Comparison of ENCODE assay signal across 12 cellular contexts in genomic region chr3:37241880-37242279, GRCh38. TPM values are rescaled to one million over a fixed set of nuclear protein-coding genes. Genes with fewer than 3 reads are reported as not detected.
DNase-seq lines count a peak whose midpoint lies in the region; ATAC-seq and TF ChIP-seq lines count a peak whose summit lies in the region.
"Had no signal": no experiment of that assay in that cellular context is flagged by ENCODE, and none has a peak within 500 bp of the region (broad histone marks: within the 10 kb centered on the region; RNA-seq: fewer than 3 reads in every experiment).

No MANE protein-coding gene starts in this region.

- 87 to 93% (median 91%) methylated on average over 5 to 6 of the region's 6 CpGs for WGBS in adrenal gland, 4 donors

- peak overlapping the region; percentile 72 to 99 (median 99) for H3K27ac Mint-ChIP-seq in CD4-positive, CD25-positive, alpha-beta regulatory T cell
- no peak overlapping the region for H3K27ac Mint-ChIP-seq in activated T-helper 1 cell treated with anti-CD3 and anti-CD28 coated beads, Interleukin-12 subunit alpha, Interleukin-12 subunit beta, Interleukin-2, Interleukin-4 antibody, amounts not matched to agents 30 ng/mL and 10 ng/mL and 1 ng/mL, durations not matched to agents 14 hours and 24 hours and 36 hours

- H3K9me3 ChIP-seq in CD4-positive, CD25-positive, alpha-beta regulatory T cell (ENCODE audit: control insufficient read depth in 2 of 2, low read length in 2 of 2) = no peaks in the 10 kb centered on the region
- H3K9me3 ChIP-seq in HCT116 (ENCODE audit: control insufficient read depth in 1 of 2, insufficient read depth in 1 of 2, low read depth in 1 of 2, low read length in 2 of 2) (no peaks in the 10 kb centered on the region), muscle layer of duodenum (ENCODE audit: control insufficient read depth in 1 of 2, low read length in 2 of 2) (no peaks in the 10 kb centered on the region), adrenal gland (replicated peaks in 1 of 3) (no peaks in the 10 kb centered on the region)

- H3K4me3 Mint-ChIP-seq in CD4-positive, CD25-positive, alpha-beta regulatory T cell = peak overlapping the region; percentile 95 to 97 (median 96)
- peak overlapping the region; percentile 95 for H3K4me3 Mint-ChIP-seq in activated T-helper 1 cell treated with anti-CD3 and anti-CD28 coated beads, Interleukin-12 subunit alpha, Interleukin-12 subunit beta, Interleukin-2, Interleukin-4 antibody, amounts not matched to agents 30 ng/mL and 10 ng/mL and 1 ng/mL, durations not matched to agents 14 hours and 24 hours and 36 hours

- no peak for ATAC-seq in CD4-positive, CD25-positive, alpha-beta regulatory T cell (ENCODE audit: low read depth in 2 of 2)
- no peak for ATAC-seq in HCT116
- ATAC-seq in HG02981 (IDR thresholded peaks at IDR 0.05; ENCODE audit: unreplicated experiment) = no peak

- TF ChIP-seq POLR2A in HCT116 (IDR thresholded peaks at IDR 0.05; ENCODE audit: borderline replicate concordance, extremely low read depth, insufficient read depth, insufficient read length) (no peak), adrenal gland (IDR thresholded peaks at IDR 0.05) (no peak)

- peak overlapping the region; percentile 95 for H3K9ac ChIP-seq in HCT116 (ENCODE audit: low read length)

- H3K27me3 ChIP-seq in CD4-positive, CD25-positive, alpha-beta regulatory T cell (ENCODE audit: control insufficient read depth, insufficient read depth, low read length) = peaks cover 2% of the 10 kb centered on the region
- H3K27me3 ChIP-seq in HCT116 (ENCODE audit: insufficient read depth, low read length) = no peaks in the 10 kb centered on the region
- no peaks in the 10 kb centered on the region for H3K27me3 ChIP-seq in muscle layer of duodenum (ENCODE audit: low read depth, low read length)
- no peaks in the 10 kb centered on the region for H3K27me3 ChIP-seq in adrenal gland

- peaks cover 19% of the 10 kb centered on the region for H3K27me3 Mint-ChIP-seq in CD4-positive, CD25-positive, alpha-beta regulatory T cell
- no peaks in the 10 kb centered on the region for H3K27me3 Mint-ChIP-seq in activated T-helper 1 cell treated with anti-CD3 and anti-CD28 coated beads, Interleukin-12 subunit alpha, Interleukin-12 subunit beta, Interleukin-2, Interleukin-4 antibody, amounts not matched to agents 30 ng/mL and 10 ng/mL and 1 ng/mL, durations not matched to agents 14 hours and 24 hours and 36 hours (ENCODE audit: insufficient read depth)

- H3K9me2 ChIP-seq in HCT116 (ENCODE audit: insufficient read depth) = no peaks in the 10 kb centered on the region

- peaks cover 13 to 41% (median 31%) of the 10 kb centered on the region in 4 donors for H3K4me1 Mint-ChIP-seq in CD4-positive, CD25-positive, alpha-beta regulatory T cell
- peaks cover 27% of the 10 kb centered on the region for H3K4me1 Mint-ChIP-seq in activated T-helper 1 cell treated with anti-CD3 and anti-CD28 coated beads, Interleukin-12 subunit alpha, Interleukin-12 subunit beta, Interleukin-2, Interleukin-4 antibody, amounts not matched to agents 30 ng/mL and 10 ng/mL and 1 ng/mL, durations not matched to agents 14 hours and 24 hours and 36 hours (ENCODE audit: low read depth)

- H3K4me3 ChIP-seq in CD4-positive, CD25-positive, alpha-beta regulatory T cell (ENCODE audit: low read depth, low read length) = no peak overlapping the region
- H3K4me3 ChIP-seq in HCT116 (replicated peaks in 1 of 2; ENCODE audit: low read depth in 1 of 2, low read length in 2 of 2) = peak overlapping the region; percentile 87 to 96
- H3K4me3 ChIP-seq in muscle layer of duodenum (ENCODE audit: low read depth in 1 of 2, low read length in 2 of 2) = peak overlapping the region; percentile 69 to 97
- H3K4me3 ChIP-seq in adrenal gland = no peak overlapping the region

- H3K9me3 Mint-ChIP-seq in CD4-positive, CD25-positive, alpha-beta regulatory T cell = no peaks in the 10 kb centered on the region
- H3K9me3 Mint-ChIP-seq in activated T-helper 1 cell treated with anti-CD3 and anti-CD28 coated beads, Interleukin-12 subunit alpha, Interleukin-12 subunit beta, Interleukin-2, Interleukin-4 antibody, amounts not matched to agents 30 ng/mL and 10 ng/mL and 1 ng/mL, durations not matched to agents 14 hours and 24 hours and 36 hours = no peaks in the 10 kb centered on the region

- no peaks in the 10 kb centered on the region for H3K36me3 Mint-ChIP-seq in CD4-positive, CD25-positive, alpha-beta regulatory T cell
- H3K36me3 Mint-ChIP-seq in activated T-helper 1 cell treated with anti-CD3 and anti-CD28 coated beads, Interleukin-12 subunit alpha, Interleukin-12 subunit beta, Interleukin-2, Interleukin-4 antibody, amounts not matched to agents 30 ng/mL and 10 ng/mL and 1 ng/mL, durations not matched to agents 14 hours and 24 hours and 36 hours (ENCODE audit: low read depth) = peaks cover 10% of the 10 kb centered on the region

- H3K36me3 ChIP-seq in CD4-positive, CD25-positive, alpha-beta regulatory T cell (ENCODE audit: control insufficient read depth, insufficient read depth, low read length) = no peaks in the 10 kb centered on the region
- H3K36me3 ChIP-seq in HCT116 (ENCODE audit: control insufficient read depth in 1 of 2, insufficient read depth in 2 of 2, low read length in 2 of 2) (no peaks in the 10 kb centered on the region), muscle layer of duodenum (ENCODE audit: control insufficient read depth in 1 of 2, insufficient read depth in 2 of 2, low read length in 2 of 2) (peaks cover 0 to 15% of the 10 kb centered on the region in 2 donors), adrenal gland (replicated peaks in 1 of 2) (no peaks in the 10 kb centered on the region)

- H3K79me2 ChIP-seq in HCT116 (ENCODE audit: insufficient read depth, low read length) = peaks cover 38% of the 10 kb centered on the region

- no peak for DNase-seq in CD4-positive, CD25-positive, alpha-beta regulatory T cell
- no peak for DNase-seq in HCT116 (ENCODE audit: low read depth, low spot score)
- no peak for DNase-seq in activated T-helper 1 cell treated with anti-CD3 and anti-CD28 coated beads, Interleukin-12 subunit alpha, Interleukin-12 subunit beta, Interleukin-2, Interleukin-4 antibody, amounts not matched to agents 30 ng/mL and 10 ng/mL and 1 ng/mL, durations not matched to agents 14 hours and 24 hours and 36 hours (ENCODE audit: low spot score)
- no peak for DNase-seq in T1000 (lab: John Stamatoyannopoulos, UW)
- no peak for DNase-seq in adrenal gland
- DNase-seq in effector CD4-positive, alpha-beta T cell = no peak
- DNase-seq: activated CD4-positive, alpha-beta T cell treated with anti-CD3 and anti-CD28 coated beads, Interleukin-2, amount 50 U/mL, for 48 hours; hypothalamus; MV-4-11; occipital lobe had no signal

- TF ChIP-seq CTCF in HCT116 (IDR thresholded peaks at IDR 0.05 in 2 of 3, conservative IDR thresholded peaks at IDR 0.05 in 1 of 3; ENCODE audit: borderline replicate concordance in 1 of 3, insufficient read depth in 1 of 3, low read depth in 2 of 3, low read length in 2 of 3) = no peak
- TF ChIP-seq CTCF in adrenal gland (IDR thresholded peaks at IDR 0.05) = no peak

- peaks cover 13% of the 10 kb centered on the region; the same call in 1 of the 2 replicates for H4K20me1 ChIP-seq in HCT116 (ENCODE audit: insufficient read depth)

- intact Hi-C loops in HCT116 (cut with micrococcal nuclease) = no loop called here
- intact Hi-C loops in activated T-helper 1 cell treated with anti-CD3 and anti-CD28 coated beads, Interleukin-12 subunit alpha, Interleukin-12 subunit beta, Interleukin-2, Interleukin-4 antibody, amounts not matched to agents 30 ng/mL and 10 ng/mL and 1 ng/mL, durations not matched to agents 14 hours and 24 hours and 36 hours (cut with micrococcal nuclease) = no loop called here
- intact Hi-C loops in adrenal gland (cut with DNase I) = no loop called here

- H2AFZ ChIP-seq in HCT116 (ENCODE audit: low read depth, low read length, poor library complexity, severe bottlenecking) = no peak overlapping the region

- no peak overlapping the region for H3K27ac ChIP-seq in CD4-positive, CD25-positive, alpha-beta regulatory T cell (ENCODE audit: insufficient read depth, low read length, poor library complexity, severe bottlenecking)
- H3K27ac ChIP-seq in HCT116 (ENCODE audit: low read depth, low read length) = no peak overlapping the region
- H3K27ac ChIP-seq in muscle layer of duodenum (ENCODE audit: low read length) = no peak overlapping the region
- H3K27ac ChIP-seq in adrenal gland = no peak overlapping the region

- RAD21 ChIA-PET in HCT116 (lab: Charles Lee; ENCODE audit: low non-redundant PET in 1 of 2, low total read pairs in 2 of 2, uncharacterized antibody in 2 of 2, unreplicated experiment in 2 of 2) = no interaction called here

- no peak for TF ChIP-seq RAD21 in HCT116 (IDR thresholded peaks at IDR 0.05; ENCODE audit: low read depth)

- peak overlapping the region; percentile 77 for H3K4me2 ChIP-seq in HCT116 (ENCODE audit: low read length)

- H3K4me1 ChIP-seq in CD4-positive, CD25-positive, alpha-beta regulatory T cell (ENCODE audit: control insufficient read depth, insufficient read depth, low read length, poor library complexity, severe bottlenecking) = peaks cover 40% of the 10 kb centered on the region
- peaks cover 10 to 21% of the 10 kb centered on the region in 2 experiments for H3K4me1 ChIP-seq in HCT116 (ENCODE audit: control insufficient read depth in 1 of 2, insufficient read depth in 2 of 2, low read length in 2 of 2)
- H3K4me1 ChIP-seq in muscle layer of duodenum (ENCODE audit: control insufficient read depth in 1 of 2, insufficient read depth in 2 of 2, low read length in 2 of 2) = peaks cover 7 to 33% of the 10 kb centered on the region in 2 donors
- H3K4me1 ChIP-seq in adrenal gland (replicated peaks in 1 of 2) = peaks cover 16 to 32% of the 10 kb centered on the region in 2 donors

- CTCF ChIA-PET in HCT116 (lab: Charles Lee) = no interaction called here

- POLR2A ChIA-PET in HCT116 (lab: Charles Lee) = no interaction called here

- BruUV-seq in HCT116 (replicated peaks; lab: Mats Ljungman, UMichigan) = no TSS peak

TF ChIP-seq in HCT116, 20 proteins besides CTCF, POLR2A, EP300 and RAD21:
- 0 out of 2 replicates have a peak, but pooled peaks have one; percentile 9 for TF ChIP-seq POLR2AphosphoS5 (IDR thresholded peaks at IDR 0.05; ENCODE audit: low read depth, low read length)
- TF ChIP-seq ATF3 (IDR thresholded peaks at IDR 0.05) = no peak

RNA-seq across cellular contexts. Expression of gene GOLGA4, which starts 1.2 kb away (rescaled TPM):
- total RNA-seq in CD4-positive, CD25-positive, alpha-beta regulatory T cell = 74.0 TPM
- polyA plus RNA-seq in CD4-positive, CD25-positive, alpha-beta regulatory T cell = 10 to 100 TPM in 1 of 4 donors, 1 to 10 TPM in 3; 8.4 to 10.3 (median 9.5) TPM
- total RNA-seq in HCT116 (2021; ENCODE audit: unreplicated experiment) (60.4 TPM), adrenal gland (100 to 1,000 TPM in 3 of 8 donors, 10 to 100 TPM in 5; 62.5 to 114 (median 92.0) TPM)
- polyA plus RNA-seq in HCT116 (2012) = 15.1 and 16.2 TPM in 2 replicates
- total RNA-seq in activated T-helper 1 cell treated with anti-CD3 and anti-CD28 coated beads, Interleukin-12 subunit alpha, Interleukin-12 subunit beta, Interleukin-2, Interleukin-4 antibody, amounts not matched to agents 30 ng/mL and 10 ng/mL and 1 ng/mL, durations not matched to agents 14 hours and 24 hours and 36 hours = 40.2 and 45.6 TPM in 2 replicates
- 100 to 1,000 TPM in 1 of 3 donors, 10 to 100 TPM in 2; 24.2 to 104 (median 52.0) TPM for polyA plus RNA-seq in adrenal gland

Comparison
In these comparisons a context has a peak if more than half of its experiments do, and no peak if none do; other contexts are left out.
1. H3K4me3 ChIP-seq: peak in HCT116 (2 of 2) and muscle layer of duodenum (2 of 2); none in CD4-positive, CD25-positive, alpha-beta regulatory T cell (single experiment) and adrenal gland (0 of 4).